ENCODE assay signal across 8 cellular contexts in the genomic region with DNA sequence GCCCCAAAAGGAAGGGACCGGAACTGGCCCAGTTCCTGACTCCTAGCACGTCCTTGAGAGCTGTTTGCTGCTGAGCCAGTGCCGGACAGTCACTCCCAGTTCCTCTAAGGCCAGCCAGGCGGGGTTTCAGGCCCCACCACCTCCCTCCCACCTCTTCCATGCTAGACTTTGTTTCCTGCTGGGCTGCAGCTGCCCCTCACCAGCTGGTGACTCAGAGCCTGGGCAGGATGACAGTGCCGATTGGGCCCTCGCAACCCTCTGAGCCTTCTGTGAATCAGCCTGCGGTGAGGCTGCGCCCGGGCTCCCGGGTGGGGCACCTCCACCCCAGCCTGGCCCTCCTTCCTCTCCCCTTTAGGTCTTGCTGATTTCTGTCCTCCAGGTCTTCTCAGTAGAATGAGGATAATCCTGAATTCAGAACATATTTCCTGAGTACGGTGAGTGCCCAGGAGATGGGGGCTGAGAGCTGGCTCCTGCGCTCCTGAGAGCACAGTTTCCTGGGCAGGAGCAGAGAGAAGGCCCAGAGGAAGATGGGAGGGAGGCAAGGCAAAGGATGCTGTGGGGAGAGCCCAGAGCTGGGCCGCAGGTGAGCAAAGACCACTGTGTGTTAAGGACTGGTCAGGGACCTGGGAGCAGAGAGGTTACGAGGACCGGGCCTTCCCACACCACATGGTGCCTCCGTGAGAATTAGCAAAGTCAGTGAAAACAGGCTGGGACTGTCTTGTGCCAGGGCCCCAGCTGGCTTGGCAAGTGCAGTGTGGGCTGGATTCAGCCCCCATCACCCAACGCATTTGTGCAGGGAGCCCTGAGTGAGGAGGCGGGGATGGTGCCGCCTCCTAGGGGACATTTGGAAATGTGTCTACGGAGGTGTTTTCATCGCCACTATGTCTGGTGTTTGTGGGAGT. TPM values are rescaled to one million over a fixed set of nuclear protein-coding genes. Genes with fewer than 3 reads are reported as not detected.
DNase-seq lines count a peak whose midpoint lies in the region; ATAC-seq and TF ChIP-seq lines count a peak whose summit lies in the region.

No MANE protein-coding gene starts in this region.

- H3K9me3 ChIP-seq in AG04450 (ENCODE audit: control insufficient read depth, insufficient read depth, low read length), result peaks cover 11% of the 10 kb centered on the region
- H3K9me3 ChIP-seq in HEK293 (ENCODE audit: control insufficient read depth, insufficient read depth, low read depth, low read length), result no peaks in the 10 kb centered on the region
- H3K9me3 ChIP-seq in effector memory CD4-positive, alpha-beta T cell (ENCODE audit: control insufficient read depth, low read length), result no peaks in the 10 kb centered on the region

- peaks cover 6% of the 10 kb centered on the region; the same call in 1 of the 2 replicates for H3K4me1 ChIP-seq in HEK293 (ENCODE audit: control insufficient read depth, insufficient read depth, low read length)
- peaks cover 14% of the 10 kb centered on the region for H3K4me1 ChIP-seq in effector memory CD4-positive, alpha-beta T cell (ENCODE audit: control insufficient read depth, insufficient read depth, low read length, poor library complexity, severe bottlenecking)

- peak; percentile 99 for ATAC-seq in activated CD8-positive, alpha-beta memory T cell treated with anti-CD3 and anti-CD28 coated beads, Interleukin-2, amount 10 ng/mL, durations not matched to agents 7 days and 5 days
- no peak for ATAC-seq in HG02938 (IDR thresholded peaks at IDR 0.05; ENCODE audit: unreplicated experiment)

- H3K4me1 Mint-ChIP-seq in activated CD8-positive, alpha-beta memory T cell treated with anti-CD3 and anti-CD28 coated beads, Interleukin-2, amount 10 ng/mL, durations not matched to agents 7 days and 5 days, result peaks cover 54% of the 10 kb centered on the region

- CTCF ChIA-PET in AG04450 (lab: Charles Lee), result interaction anchor here (0.8 to 1.3 kb wide), 5 partner anchors 10 to 155 kb away, joined by 3 to 4 read pairs (median 3); partner anchors contain the start of gene TOR2A
- CTCF ChIA-PET in HEK293 (lab: Yijun Ruan, JAX), result interaction anchor here (0.5 to 4.5 kb wide), 22 partner anchors 9 to 473 kb away, joined by 3 to 36 read pairs (median 4); partner anchors contain the start of genes CDK9 and TOR2A
- CTCF ChIA-PET in activated CD8-positive, alpha-beta memory T cell treated with anti-CD3 and anti-CD28 coated beads, Interleukin-2, amount 10 ng/mL, durations not matched to agents 7 days and 5 days (lab: Charles Lee), result interaction anchor here (0.8 to 3.0 kb wide), 15 partner anchors 9 to 291 kb away, joined by 3 to 18 read pairs (median 4); partner anchors contain the start of genes SLC2A8 and TOR2A

- DNase-seq in AG04450 (ENCODE audit: low read depth, low spot score), result peak; percentile 89
- DNase-seq in NCI-H774 (lab: John Stamatoyannopoulos, UW), result peak; percentile 91
- peak; percentile 91 for DNase-seq in activated CD8-positive, alpha-beta memory T cell treated with anti-CD3 and anti-CD28 coated beads, Interleukin-2, amount 10 ng/mL, durations not matched to agents 7 days and 5 days
- peak; percentile 39 to 59 (median 47) for DNase-seq in effector memory CD4-positive, alpha-beta T cell
- peak; percentile 95 for DNase-seq in mesenteric fat pad (ENCODE audit: low spot score)
- peak in 2 of 3 experiments; percentile 50 to 61 for DNase-seq in stimulated activated CD4-positive, alpha-beta T cell treated with anti-CD3 and anti-CD28 coated beads, TNF-alpha, amount 100 ng/mL, for 4 hours (ENCODE audit: low read depth in 3 of 3)

- no peaks in the 10 kb centered on the region for H3K27me3 Mint-ChIP-seq in activated CD8-positive, alpha-beta memory T cell treated with anti-CD3 and anti-CD28 coated beads, Interleukin-2, amount 10 ng/mL, durations not matched to agents 7 days and 5 days

- H3K4me3 Mint-ChIP-seq in activated CD8-positive, alpha-beta memory T cell treated with anti-CD3 and anti-CD28 coated beads, Interleukin-2, amount 10 ng/mL, durations not matched to agents 7 days and 5 days, result peak overlapping the region; percentile 76

- no peaks in the 10 kb centered on the region for H3K9me3 Mint-ChIP-seq in activated CD8-positive, alpha-beta memory T cell treated with anti-CD3 and anti-CD28 coated beads, Interleukin-2, amount 10 ng/mL, durations not matched to agents 7 days and 5 days (ENCODE audit: low read depth)

- peak overlapping the region; percentile 90 for H3K27ac Mint-ChIP-seq in activated CD8-positive, alpha-beta memory T cell treated with anti-CD3 and anti-CD28 coated beads, Interleukin-2, amount 10 ng/mL, durations not matched to agents 7 days and 5 days

- peaks cover 11% of the 10 kb centered on the region for H3K36me3 Mint-ChIP-seq in activated CD8-positive, alpha-beta memory T cell treated with anti-CD3 and anti-CD28 coated beads, Interleukin-2, amount 10 ng/mL, durations not matched to agents 7 days and 5 days

- H3K27ac ChIP-seq in AG04450 (ENCODE audit: low read depth, low read length) (peak overlapping the region; percentile 98), HEK293 (ENCODE audit: extremely low read depth, low read depth, low read length) (no peak overlapping the region)
- H3K27ac ChIP-seq in effector memory CD4-positive, alpha-beta T cell (ENCODE audit: insufficient read depth, low read length, poor library complexity, severe bottlenecking), result peak overlapping the region; percentile 47

- TF ChIP-seq CTCF in AG04450 (IDR thresholded peaks at IDR 0.05; ENCODE audit: low read depth, low read length) (peak; percentile 37), HEK293 (tag by site-specific recombination; IDR thresholded peaks at IDR 0.05) (no peak)

- H3K36me3 ChIP-seq in HEK293 (ENCODE audit: control insufficient read depth in 2 of 2, insufficient read depth in 1 of 2, low read length in 2 of 2), result no peaks in the 10 kb centered on the region
- H3K36me3 ChIP-seq in effector memory CD4-positive, alpha-beta T cell (ENCODE audit: control insufficient read depth, insufficient read depth, low read length), result no peaks in the 10 kb centered on the region

- H3K27me3 ChIP-seq in AG04450 (ENCODE audit: control insufficient read depth, insufficient read depth, low read length), result no peaks in the 10 kb centered on the region
- no peaks in the 10 kb centered on the region for H3K27me3 ChIP-seq in effector memory CD4-positive, alpha-beta T cell (replicated peaks; ENCODE audit: control insufficient read depth, insufficient read depth, low read length, poor library complexity, severe bottlenecking)

- POLR2A ChIA-PET in AG04450 (lab: Yijun Ruan, JAX) (interaction anchor here (0.6 to 1.7 kb wide), 11 partner anchors 9 to 733 kb away, joined by 3 to 12 read pairs (median 5); partner anchors contain the start of genes LRSAM1 and RPL12), HEK293 (lab: Yijun Ruan, JAX) (interaction anchor here (0.9 to 1.3 kb wide), 3 partner anchors 9 to 355 kb away, joined by 3 read pairs; a partner anchor contains a TSS)

- H3K4me3 ChIP-seq in AG04450 (ENCODE audit: low read depth, low read length) (peak overlapping the region; percentile 60), HEK293 (ENCODE audit: low read depth, low read length) (no peak overlapping the region)
- no peak overlapping the region for H3K4me3 ChIP-seq in effector memory CD4-positive, alpha-beta T cell (ENCODE audit: insufficient read depth, low read depth, low read length, poor library complexity, severe bottlenecking)

TF ChIP-seq in HEK293, 187 proteins besides CTCF, POLR2A, EP300 and RAD21 (continues in another document):
- no peak for TF ChIP-seq MYNN (tag by site-specific recombination; IDR thresholded peaks at IDR 0.05; ENCODE audit: borderline replicate concordance)
- peak; percentile 48; the same call in 1 of the 2 replicates for TF ChIP-seq KLF1 (tag by site-specific recombination; IDR thresholded peaks at IDR 0.05)
- no peak for TF ChIP-seq REPIN1 (tag by site-specific recombination; IDR thresholded peaks at IDR 0.05; ENCODE audit: low read depth)

RNA-seq across cellular contexts. Expression of gene STXBP1, which starts 32.9 kb away (rescaled TPM):
- polyA plus RNA-seq in AG04450 (2011; rRNA removed), result 19.8 and 25.0 TPM in 2 replicates
- 28.0 and 31.6 TPM in 2 replicates for polyA minus RNA-seq in AG04450 (2011; rRNA and poly(A)+ RNA removed)
- total RNA-seq in activated CD8-positive, alpha-beta memory T cell treated with anti-CD3 and anti-CD28 coated beads, Interleukin-2, amount 10 ng/mL, durations not matched to agents 7 days and 5 days, result 10 to 100 TPM; 22.8 to 26.0 TPM
- 77.0 TPM for total RNA-seq in mesenteric fat pad
